In genomic region chr12:69254046-69254445, GRCh38 we compare ENCODE assay signal across 1 cellular context.
TF ChIP-seq lines count a peak whose summit lies in the region.

No MANE protein-coding gene starts in this region.

TF ChIP-seq in H1, 55 proteins besides CTCF, POLR2A, EP300 and RAD21:
- TF ChIP-seq CREB1 (IDR thresholded peaks at IDR 0.05) = no peak
- no peak for TF ChIP-seq CHD2 (IDR thresholded peaks at IDR 0.05; ENCODE audit: low read length)
- TF ChIP-seq SIRT6 (IDR thresholded peaks at IDR 0.05; ENCODE audit: low read length) = no peak
- no peak for TF ChIP-seq TCF12 (IDR thresholded peaks at IDR 0.05; ENCODE audit: low read depth, low read length)
- TF ChIP-seq CTBP2 (IDR thresholded peaks at IDR 0.05; ENCODE audit: borderline replicate concordance, insufficient read depth, insufficient read length, low read length) = no peak
- TF ChIP-seq ZNF274 (IDR thresholded peaks at IDR 0.05; ENCODE audit: borderline replicate concordance, extremely low read depth, low read length) = no peak
- no peak for TF ChIP-seq EGR1 (IDR thresholded peaks at IDR 0.05; ENCODE audit: borderline replicate concordance, low read depth, low read length)
- TF ChIP-seq CEBPB (IDR thresholded peaks at IDR 0.05; ENCODE audit: low read depth, low read length) = no peak
